In the genomic region with DNA sequence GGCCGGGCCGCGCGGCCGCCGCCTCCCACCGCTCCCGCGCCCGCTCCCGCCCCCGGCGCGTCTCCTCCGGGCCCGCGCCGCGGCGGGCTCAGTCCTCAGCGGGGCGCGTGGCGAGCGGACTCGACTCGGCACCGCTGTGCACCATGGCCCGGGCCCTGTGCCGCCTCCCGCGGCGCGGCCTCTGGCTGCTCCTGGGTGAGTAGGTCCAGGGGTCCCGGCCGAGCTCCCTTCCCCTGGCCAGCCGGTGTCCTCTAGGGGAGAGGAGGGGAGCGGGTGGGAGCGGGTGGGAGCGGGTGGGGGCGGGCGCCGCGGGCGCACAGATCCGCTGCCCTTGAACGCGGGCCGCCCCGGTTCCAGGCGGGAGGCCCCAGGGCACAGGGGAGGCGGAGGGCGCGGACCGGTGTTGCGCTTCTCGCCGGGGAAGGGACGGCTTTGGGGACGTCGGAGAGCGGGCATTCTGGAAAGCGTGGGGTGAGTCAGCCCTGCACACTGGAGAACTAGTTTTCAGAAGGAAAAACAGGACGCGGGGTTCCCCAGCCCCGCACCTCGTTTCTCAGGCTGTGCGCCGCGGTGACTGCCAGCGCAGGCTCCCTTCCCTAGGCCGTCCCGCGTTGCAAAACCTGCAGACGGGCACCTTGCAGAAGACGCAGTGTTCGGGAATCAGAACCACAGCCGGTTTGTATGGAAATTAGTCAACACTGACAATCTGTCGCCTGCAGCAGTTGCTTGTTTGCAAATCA, we compare ENCODE assay signal across 8 cellular contexts. TPM values are rescaled to one million over a fixed set of nuclear protein-coding genes. Genes with fewer than 3 reads are reported as not detected.
A peak's percentile ranks its signal among the peaks of the same experiment; 100 is the strongest.
DNase-seq lines count a peak whose midpoint lies in the region; TF ChIP-seq lines count a peak whose summit lies in the region.

Gene RAMP1 (plus strand): TSS at position 91 of the 740 bp plus-strand sequence. CDS start 53 bp downstream, at position 144.

- peak in 1 of 2 donors; percentile 17 for TF ChIP-seq POLR2A in sigmoid colon (IDR thresholded peaks at IDR 0.05)

- H3K4me3 ChIP-seq in HUES48 (ENCODE audit: low read depth, low read length) (peak within 1 kb of the TSS; percentile 61), iPS DF 6.9 (ENCODE audit: low read length) (peak within 1 kb of the TSS; percentile 42; the same call in 1 of the 2 replicates), sigmoid colon (peak within 1 kb of the TSS; percentile 66 to 81 (median 78))

- H3K9me3 ChIP-seq in HUES48 (ENCODE audit: control insufficient read depth, insufficient read depth, low read length) (no peaks in the 10 kb centered on the region), iPS DF 6.9 (ENCODE audit: control insufficient read depth, insufficient read depth, low read length) (no peaks in the 10 kb centered on the region), sigmoid colon (no peaks in the 10 kb centered on the region)

- TF ChIP-seq EP300 in sigmoid colon (IDR thresholded peaks at IDR 0.05) = no peak

- H3K27me3 ChIP-seq in HUES48 (ENCODE audit: control insufficient read depth, insufficient read depth, low read length) = peaks cover 48% of the 10 kb centered on the region
- peaks cover 12% of the 10 kb centered on the region for H3K27me3 ChIP-seq in iPS DF 6.9 (ENCODE audit: control insufficient read depth, insufficient read depth, low read length)
- no peaks in the 10 kb centered on the region for H3K27me3 ChIP-seq in sigmoid colon

- peak; percentile 21 for DNase-seq in AG08395 (ENCODE audit: low spot score)
- DNase-seq in iPS DF 6.9 (ENCODE audit: low read depth, low spot score) = no peak
- peak; percentile 79 for DNase-seq in sigmoid colon
- no peak for DNase-seq in NAMALWA (ENCODE audit: low spot score)
- DNase-seq in UCSD-AML1 (lab: John Stamatoyannopoulos, UW; ENCODE audit: unreplicated experiment) = no peak
- no peak for DNase-seq in HUDEP-2 (lab: John Stamatoyannopoulos, UW; ENCODE audit: unreplicated experiment in 76 of 76)

- no peaks in the 10 kb centered on the region for H3K36me3 ChIP-seq in HUES48 (ENCODE audit: control insufficient read depth, insufficient read depth, low read length)
- H3K36me3 ChIP-seq in iPS DF 6.9 (ENCODE audit: control insufficient read depth, insufficient read depth, low read length) = no peaks in the 10 kb centered on the region
- H3K36me3 ChIP-seq in sigmoid colon = no peaks in the 10 kb centered on the region

- H3K27ac ChIP-seq in HUES48 (ENCODE audit: low read depth, low read length) (no peak within 1 kb of the TSS), angular gyrus (ENCODE audit: low read depth, low read length) (peak within 1 kb of the TSS; percentile 63), iPS DF 6.9 (ENCODE audit: low read length) (no peak within 1 kb of the TSS), sigmoid colon (peak within 1 kb of the TSS; percentile 91 to 97 (median 96))

- TF ChIP-seq CTCF in sigmoid colon (IDR thresholded peaks at IDR 0.05) = no peak

- H3K4me1 ChIP-seq in HUES48 (ENCODE audit: control insufficient read depth, insufficient read depth, low read length) = peaks cover 12% of the 10 kb centered on the region; the same call in 1 of the 2 replicates
- H3K4me1 ChIP-seq in iPS DF 6.9 (ENCODE audit: control insufficient read depth, insufficient read depth, low read length) = peaks cover 7% of the 10 kb centered on the region; the same call in 1 of the 2 replicates
- peaks cover 0 to 44% (median 42%) of the 10 kb centered on the region in 4 donors for H3K4me1 ChIP-seq in sigmoid colon

- intact Hi-C loops in sigmoid colon (cut with DNase I) = loop anchor here (2.0 to 10.0 kb wide), 4 partner anchors 63 to 1465 kb away; partner anchors contain the start of gene SCLY

- WGBS in iPS DF 6.9 (ENCODE audit: insufficient coverage, insufficient read length) = no CpG with 5 or more reads among the region's 79 CpGs
- 1 to 2% methylated on average over 79 of the region's 79 CpGs for WGBS in sigmoid colon, 2 donors

- H3K9ac ChIP-seq in HUES48 (ENCODE audit: low read depth, low read length) = no peak within 1 kb of the TSS

RNA-seq across cellular contexts. Expression of gene RAMP1, which starts in this region (rescaled TPM):
- total RNA-seq in sigmoid colon = 100 to 1,000 TPM; 324 to 788 (median 447) TPM
- 10 to 100 TPM in 2 of 3 donors, not detected in 1; 13.2 to 50.1 TPM for polyA plus RNA-seq in sigmoid colon

Comparison
In these comparisons a context has a peak if more than half of its experiments do, and no peak if none do; other contexts are left out.
1. DNase-seq: peak in AG08395 (single experiment) and sigmoid colon (single experiment); none in iPS DF 6.9 (single experiment), NAMALWA (single experiment), UCSD-AML1 (single experiment) and HUDEP-2 (0 of 76).
2. H3K27ac ChIP-seq: peak in angular gyrus (single experiment) and sigmoid colon (4 of 4); none in HUES48 (single experiment) and iPS DF 6.9 (single experiment).
3. Peak in every context shown above with its lines, with median percentiles within 50 percentile points of each other: H3K4me3 ChIP-seq.